In the genomic region with DNA sequence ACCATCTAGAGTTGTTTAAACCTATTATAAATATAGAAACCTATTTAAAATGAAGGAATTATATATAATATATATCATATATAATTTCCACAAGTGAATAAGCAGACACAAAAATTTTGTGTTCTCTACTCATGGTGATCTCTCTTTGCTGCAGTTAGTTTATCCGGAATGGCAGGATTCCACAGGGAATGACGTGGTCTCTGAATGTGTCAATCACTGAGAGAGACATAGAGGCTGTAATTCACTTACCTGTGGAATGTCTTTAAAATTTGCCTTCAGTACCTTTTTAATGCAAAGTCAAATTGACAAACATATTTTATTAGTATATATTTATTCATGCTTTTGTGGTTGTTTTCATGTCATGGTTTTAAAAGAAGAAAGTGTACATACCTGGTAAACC, we compare ENCODE assay signal across 30 cellular contexts.
"Had no signal": no experiment of that assay in that cellular context is flagged by ENCODE, and none has a peak within 500 bp of the region (broad histone marks: within the 10 kb centered on the region; RNA-seq: fewer than 3 reads in every experiment).

No MANE protein-coding gene starts in this region.

- H3K27ac ChIP-seq: adrenal gland, epithelial cell of prostate, esophagus squamous epithelium, gastroesophageal sphincter, heart right ventricle had no signal

- H3K36me3 ChIP-seq: adrenal gland, esophagus squamous epithelium, gastroesophageal sphincter, heart right ventricle had no signal

- H3K27me3 ChIP-seq: adrenal gland, esophagus squamous epithelium, gastroesophageal sphincter, heart right ventricle had no signal

- DNase-seq: activated CD4-positive, alpha-beta memory T cell treated with anti-CD3 and anti-CD28 coated beads for 36 hours; activated CD4-positive, alpha-beta T cell treated with anti-CD3 and anti-CD28 coated beads for 36 hours; activated CD4-positive, alpha-beta T cell treated with anti-CD3 and anti-CD28 coated beads, Interleukin-2, amount 10 ng/mL, durations not matched to agents 24 days and 14 days; activated CD4-positive, CD25-positive, alpha-beta regulatory T cell; activated CD4-positive, CD25-positive, alpha-beta regulatory T cell treated with anti-CD3 and anti-CD28 coated beads, Interleukin-2, amount 50 U/mL, for 72 hours; activated CD8-positive, alpha-beta memory T cell treated with anti-CD3 and anti-CD28 coated beads, Interleukin-2, amount 10 ng/mL, durations not matched to agents 7 days and 5 days; activated CD8-positive, alpha-beta memory T cell treated with anti-CD3 and anti-CD28 coated beads, Interleukin-2, amount 50 U/mL, for 4 hours; activated CD8-positive, alpha-beta T cell treated with anti-CD3 and anti-CD28 coated beads, Interleukin-2, amount 10 ng/mL, durations not matched to agents 7 days and 5 days; activated effector memory CD4-positive, alpha-beta T cell treated with anti-CD3 and anti-CD28 coated beads, Interleukin-2, amount 50 U/mL, for 16 hours; activated naive CD4-positive, alpha-beta T cell treated with anti-CD3 and anti-CD28 coated beads for 36 hours; activated naive CD8-positive, alpha-beta T cell treated with anti-CD3 and anti-CD28 coated beads for 36 hours; activated naive CD8-positive, alpha-beta T cell treated with anti-CD3 and anti-CD28 coated beads, Interleukin-2, amount 50 U/mL, for 24 hours; activated T-cell treated with anti-CD3 and anti-CD28 coated beads, Interleukin-2, amount 50 U/mL, for 1 hour; activated T-cell treated with anti-CD3 and anti-CD28 coated beads, Interleukin-2, amount 50 U/mL, for 48 hours; adrenal gland; amygdala; aorta; caudate nucleus; cortex of kidney; dermis blood vessel endothelial cell; effector CD4-positive, alpha-beta T cell; effector memory CD8-positive, alpha-beta T cell; esophagus squamous epithelium; foreskin melanocyte; heart right ventricle; T-helper 1 cell; T-helper 17 cell; T1000 had no signal

- ATAC-seq: activated CD4-positive, alpha-beta T cell treated with anti-CD3 and anti-CD28 coated beads for 36 hours; activated CD8-positive, alpha-beta memory T cell treated with anti-CD3 and anti-CD28 coated beads, Interleukin-2, amount 10 ng/mL, durations not matched to agents 7 days and 5 days; activated CD8-positive, alpha-beta T cell treated with anti-CD3 and anti-CD28 coated beads, Interleukin-2, amount 10 ng/mL, durations not matched to agents 7 days and 5 days; activated naive CD8-positive, alpha-beta T cell treated with anti-CD3 and anti-CD28 coated beads, Interleukin-2, amount 50 U/mL, for 24 hours; effector memory CD8-positive, alpha-beta T cell; gastroesophageal sphincter; heart right ventricle; T-helper 17 cell had no signal

- H3K4me1 ChIP-seq: adrenal gland, esophagus squamous epithelium, gastroesophageal sphincter, heart right ventricle had no signal

- H3K4me3 ChIP-seq: adrenal gland, esophagus squamous epithelium, gastroesophageal sphincter, heart right ventricle had no signal

- H3K9me3 ChIP-seq: adrenal gland, esophagus squamous epithelium, gastroesophageal sphincter had no signal
